Comparison of ENCODE assay signal across 1 cellular context in the genomic region with DNA sequence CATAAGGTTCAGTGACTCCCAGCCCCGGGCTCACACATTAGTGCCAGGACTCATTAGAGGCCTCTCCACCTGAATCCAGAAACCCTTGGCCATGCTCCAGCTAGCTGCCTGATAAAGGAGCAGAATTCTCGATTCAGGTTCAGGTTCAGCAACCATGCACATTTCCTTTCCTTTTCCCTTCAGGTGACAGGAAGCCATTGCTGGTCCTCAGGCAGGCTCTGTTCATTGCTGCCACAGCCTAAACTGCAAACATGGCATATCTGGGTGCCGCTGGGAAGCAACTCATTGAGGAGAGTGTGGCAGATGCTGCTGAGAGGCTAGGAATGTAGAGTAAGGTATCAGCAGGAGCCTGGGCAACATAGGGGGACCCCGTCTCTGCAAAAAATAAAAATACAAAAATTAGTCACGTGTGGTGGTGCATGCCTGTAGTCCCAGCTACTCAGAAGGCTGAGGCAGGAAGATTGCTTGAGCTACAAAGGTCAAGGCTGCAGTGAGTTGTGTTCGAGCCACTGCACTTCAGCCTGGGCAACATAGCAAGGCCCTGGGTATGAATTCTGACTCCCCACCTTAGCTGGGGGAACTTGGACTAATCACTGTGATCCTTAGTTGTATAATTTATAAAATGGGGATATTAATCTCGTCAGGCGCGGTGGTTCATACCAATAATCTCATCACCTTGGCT.
A peak's percentile ranks its signal among the peaks of the same experiment; 100 is the strongest.
TF ChIP-seq lines count a peak whose summit lies in the region.

No MANE protein-coding gene starts in this region.

TF ChIP-seq in HepG2, 621 proteins besides CTCF, POLR2A, EP300 and RAD21 (continued from another document and continues in another):
- TF ChIP-seq ZNF382 (CRISPR knock-in tag; IDR thresholded peaks at IDR 0.05; ENCODE audit: borderline replicate concordance) (no peak), ZFP90 (CRISPR knock-in tag; IDR thresholded peaks at IDR 0.05; ENCODE audit: borderline replicate concordance) (no peak), MAFF (IDR thresholded peaks at IDR 0.05; ENCODE audit: low read depth, low read length) (0 out of 2 replicates have a peak, but pooled peaks have one; percentile 43), REPIN1 (CRISPR knock-in tag; IDR thresholded peaks at IDR 0.05; ENCODE audit: borderline replicate concordance, low read depth) (no peak), FOXC1 (CRISPR knock-in tag; IDR thresholded peaks at IDR 0.05; ENCODE audit: borderline replicate concordance) (peak; percentile 62; the same call in 1 of the 2 replicates), ZNF496 (CRISPR knock-in tag; IDR thresholded peaks at IDR 0.05; ENCODE audit: insufficient replicate concordance) (no peak), THRA (CRISPR knock-in tag; IDR thresholded peaks at IDR 0.05; ENCODE audit: borderline replicate concordance) (no peak), PRDM10 (CRISPR knock-in tag; IDR thresholded peaks at IDR 0.05; ENCODE audit: low read depth) (no peak), AGO2 (optimal IDR thresholded peaks at IDR 0.05; ENCODE audit: low read depth, low read length) (no peak), MIXL1 (CRISPR knock-in tag; IDR thresholded peaks at IDR 0.05) (no peak), PHF8 (CRISPR knock-in tag; IDR thresholded peaks at IDR 0.05) (0 out of 2 replicates have a peak, but pooled peaks have one; percentile 15), HNRNPUL1 (IDR thresholded peaks at IDR 0.05; ENCODE audit: low read depth, low read length) (no peak), ZNF350 (CRISPR knock-in tag; IDR thresholded peaks at IDR 0.05; ENCODE audit: borderline replicate concordance, low read depth) (peak; percentile 27; the same call in 1 of the 2 replicates), DZIP1 (CRISPR knock-in tag; IDR thresholded peaks at IDR 0.05) (no peak), ZNF589 (CRISPR knock-in tag; conservative IDR thresholded peaks at IDR 0.05) (no peak), ZNF331 (CRISPR knock-in tag; IDR thresholded peaks at IDR 0.05) (no peak), ZNF652 (CRISPR knock-in tag; IDR thresholded peaks at IDR 0.05; ENCODE audit: borderline replicate concordance, low read depth) (no peak), JUN (CRISPR knock-in tag; IDR thresholded peaks at IDR 0.05) (no peak), U2AF1 (optimal IDR thresholded peaks at IDR 0.05; ENCODE audit: low read depth, low read length) (no peak), STAT6 (CRISPR knock-in tag; IDR thresholded peaks at IDR 0.05; ENCODE audit: borderline replicate concordance) (no peak), DMTF1 (CRISPR knock-in tag; IDR thresholded peaks at IDR 0.05) (no peak), ZNF367 (CRISPR knock-in tag; IDR thresholded peaks at IDR 0.05; ENCODE audit: borderline replicate concordance) (no peak), KDM5A (IDR thresholded peaks at IDR 0.05; ENCODE audit: borderline replicate concordance, low read length) (no peak), NFYC (CRISPR knock-in tag; IDR thresholded peaks at IDR 0.05) (no peak), MAF1 (CRISPR knock-in tag; IDR thresholded peaks at IDR 0.05; ENCODE audit: borderline replicate concordance) (no peak), KLF9 (CRISPR knock-in tag; IDR thresholded peaks at IDR 0.05; ENCODE audit: low read depth) (no peak), ZNF766 (CRISPR knock-in tag; IDR thresholded peaks at IDR 0.05; ENCODE audit: borderline replicate concordance) (no peak), ZNF431 (CRISPR knock-in tag; IDR thresholded peaks at IDR 0.05; ENCODE audit: borderline replicate concordance, low read depth) (no peak), ZNF263 (CRISPR knock-in tag; IDR thresholded peaks at IDR 0.05) (0 out of 2 replicates have a peak, but pooled peaks have one; percentile 35), KDM1A (CRISPR knock-in tag; IDR thresholded peaks at IDR 0.05) (no peak), ZNF12 (CRISPR knock-in tag; IDR thresholded peaks at IDR 0.05) (no peak), ZMAT3 (CRISPR knock-in tag; conservative IDR thresholded peaks at IDR 0.05) (no peak), NR2F1 (CRISPR knock-in tag; IDR thresholded peaks at IDR 0.05) (0 out of 4 replicates have a peak, but pooled peaks of 1 of the 2 experiments have one; percentile 13), ZMYM3 (CRISPR knock-in tag; IDR thresholded peaks at IDR 0.05) (peak; percentile 53; the same call in 1 of the 2 replicates)
- TF ChIP-seq, protein P1, sequence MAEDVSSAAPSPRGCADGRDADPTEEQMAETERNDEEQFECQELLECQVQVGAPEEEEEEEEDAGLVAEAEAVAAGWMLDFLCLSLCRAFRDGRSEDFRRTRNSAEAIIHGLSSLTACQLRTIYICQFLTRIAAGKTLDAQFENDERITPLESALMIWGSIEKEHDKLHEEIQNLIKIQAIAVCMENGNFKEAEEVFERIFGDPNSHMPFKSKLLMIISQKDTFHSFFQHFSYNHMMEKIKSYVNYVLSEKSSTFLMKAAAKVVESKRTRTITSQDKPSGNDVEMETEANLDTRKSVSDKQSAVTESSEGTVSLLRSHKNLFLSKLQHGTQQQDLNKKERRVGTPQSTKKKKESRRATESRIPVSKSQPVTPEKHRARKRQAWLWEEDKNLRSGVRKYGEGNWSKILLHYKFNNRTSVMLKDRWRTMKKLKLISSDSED (CRISPR knock-in tag; IDR thresholded peaks at IDR 0.05), result no peak
- TF ChIP-seq, protein P2, sequence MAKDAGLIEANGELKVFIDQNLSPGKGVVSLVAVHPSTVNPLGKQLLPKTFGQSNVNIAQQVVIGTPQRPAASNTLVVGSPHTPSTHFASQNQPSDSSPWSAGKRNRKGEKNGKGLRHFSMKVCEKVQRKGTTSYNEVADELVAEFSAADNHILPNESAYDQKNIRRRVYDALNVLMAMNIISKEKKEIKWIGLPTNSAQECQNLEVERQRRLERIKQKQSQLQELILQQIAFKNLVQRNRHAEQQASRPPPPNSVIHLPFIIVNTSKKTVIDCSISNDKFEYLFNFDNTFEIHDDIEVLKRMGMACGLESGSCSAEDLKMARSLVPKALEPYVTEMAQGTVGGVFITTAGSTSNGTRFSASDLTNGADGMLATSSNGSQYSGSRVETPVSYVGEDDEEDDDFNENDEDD (CRISPR knock-in tag; IDR thresholded peaks at IDR 0.05; ENCODE audit: borderline replicate concordance), result no peak
- TF ChIP-seq, protein P3, sequence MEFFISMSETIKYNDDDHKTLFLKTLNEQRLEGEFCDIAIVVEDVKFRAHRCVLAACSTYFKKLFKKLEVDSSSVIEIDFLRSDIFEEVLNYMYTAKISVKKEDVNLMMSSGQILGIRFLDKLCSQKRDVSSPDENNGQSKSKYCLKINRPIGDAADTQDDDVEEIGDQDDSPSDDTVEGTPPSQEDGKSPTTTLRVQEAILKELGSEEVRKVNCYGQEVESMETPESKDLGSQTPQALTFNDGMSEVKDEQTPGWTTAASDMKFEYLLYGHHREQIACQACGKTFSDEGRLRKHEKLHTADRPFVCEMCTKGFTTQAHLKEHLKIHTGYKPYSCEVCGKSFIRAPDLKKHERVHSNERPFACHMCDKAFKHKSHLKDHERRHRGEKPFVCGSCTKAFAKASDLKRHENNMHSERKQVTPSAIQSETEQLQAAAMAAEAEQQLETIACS (CRISPR knock-in tag; IDR thresholded peaks at IDR 0.05), result no peak
- TF ChIP-seq, protein P4, sequence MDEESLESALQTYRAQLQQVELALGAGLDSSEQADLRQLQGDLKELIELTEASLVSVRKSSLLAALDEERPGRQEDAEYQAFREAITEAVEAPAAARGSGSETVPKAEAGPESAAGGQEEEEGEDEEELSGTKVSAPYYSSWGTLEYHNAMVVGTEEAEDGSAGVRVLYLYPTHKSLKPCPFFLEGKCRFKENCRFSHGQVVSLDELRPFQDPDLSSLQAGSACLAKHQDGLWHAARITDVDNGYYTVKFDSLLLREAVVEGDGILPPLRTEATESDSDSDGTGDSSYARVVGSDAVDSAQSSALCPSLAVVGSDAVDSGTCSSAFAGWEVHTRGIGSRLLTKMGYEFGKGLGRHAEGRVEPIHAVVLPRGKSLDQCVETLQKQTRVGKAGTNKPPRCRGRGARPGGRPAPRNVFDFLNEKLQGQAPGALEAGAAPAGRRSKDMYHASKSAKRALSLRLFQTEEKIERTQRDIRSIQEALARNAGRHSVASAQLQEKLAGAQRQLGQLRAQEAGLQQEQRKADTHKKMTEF (CRISPR knock-in tag; IDR thresholded peaks at IDR 0.05), result 0 out of 2 replicates have a peak, but pooled peaks have one; percentile 40
- TF ChIP-seq, protein P5, sequence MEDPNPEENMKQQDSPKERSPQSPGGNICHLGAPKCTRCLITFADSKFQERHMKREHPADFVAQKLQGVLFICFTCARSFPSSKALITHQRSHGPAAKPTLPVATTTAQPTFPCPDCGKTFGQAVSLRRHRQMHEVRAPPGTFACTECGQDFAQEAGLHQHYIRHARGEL (CRISPR knock-in tag; IDR thresholded peaks at IDR 0.05), result no peak
